Comparison of ENCODE assay signal across 8 cellular contexts in genomic region chr17:10616502-10617119, GRCh38. TPM values are rescaled to one million over a fixed set of nuclear protein-coding genes. Genes with fewer than 3 reads are reported as not detected.
A peak's percentile ranks its signal among the peaks of the same experiment; 100 is the strongest.
DNase-seq lines count a peak whose midpoint lies in the region; ATAC-seq and TF ChIP-seq lines count a peak whose summit lies in the region.

No MANE protein-coding gene starts in this region.

- no peak for ATAC-seq in GM21515 (IDR thresholded peaks at IDR 0.05; ENCODE audit: unreplicated experiment)

- no peaks in the 10 kb centered on the region for H3K36me3 ChIP-seq in colonic mucosa
- no peaks in the 10 kb centered on the region for H3K36me3 ChIP-seq in liver (ENCODE audit: control insufficient read depth in 4 of 4, insufficient read depth in 3 of 4, low read depth in 1 of 4, low read length in 3 of 4)

- no peak overlapping the region for H3K27ac Mint-ChIP-seq in Calu3 (ENCODE audit: unreplicated experiment)

- TF ChIP-seq CTCF in Calu3 (IDR thresholded peaks at IDR 0.05; ENCODE audit: unreplicated experiment) (peak; percentile 85), colonic mucosa (IDR thresholded peaks at IDR 0.05) (peak; percentile 99), liver (IDR thresholded peaks at IDR 0.05; ENCODE audit: low read depth, low read length, missing input control) (peak; percentile 96)

- peaks cover 17% of the 10 kb centered on the region for H3K27me3 Mint-ChIP-seq in Calu3 (ENCODE audit: unreplicated experiment)

- H3K4me3 Mint-ChIP-seq in Calu3 (ENCODE audit: low read depth, unreplicated experiment) = no peak overlapping the region

- H3K9me3 ChIP-seq in colonic mucosa (no peaks in the 10 kb centered on the region), liver (ENCODE audit: control insufficient read depth in 4 of 4, low read length in 3 of 4) (no peaks in the 10 kb centered on the region)

- no peak overlapping the region for H3K27ac ChIP-seq in colonic mucosa
- H3K27ac ChIP-seq in liver (ENCODE audit: low read depth in 1 of 2, low read length in 2 of 2) = no peak overlapping the region

- no peaks in the 10 kb centered on the region for H3K4me1 ChIP-seq in colonic mucosa
- H3K4me1 ChIP-seq in liver (ENCODE audit: control insufficient read depth in 4 of 4, insufficient read depth in 4 of 4, low read length in 3 of 4) = no peaks in the 10 kb centered on the region

- DNase-seq in Calu3 = peak; percentile 79
- peak; percentile 55 for DNase-seq in HCEC 1CT
- DNase-seq in NCI-H345 (lab: John Stamatoyannopoulos, UW) = peak; percentile 39
- peak; percentile 88 for DNase-seq in activated CD4-positive, alpha-beta T cell treated with anti-CD3 and anti-CD28 coated beads for 48 hours
- DNase-seq in colonic mucosa = peak; percentile 84
- peak; percentile 38 to 55 (median 41) for DNase-seq in stimulated activated CD4-positive, alpha-beta T cell treated with anti-CD3 and anti-CD28 coated beads, TNF-alpha, amount 100 ng/mL, for 4 hours (ENCODE audit: low read depth in 3 of 3)

- TF ChIP-seq RAD21 in liver (IDR thresholded peaks at IDR 0.05) = peak; percentile 63 to 77

- no peaks in the 10 kb centered on the region for H3K27me3 ChIP-seq in colonic mucosa
- no peaks in the 10 kb centered on the region for H3K27me3 ChIP-seq in liver (ENCODE audit: control insufficient read depth in 4 of 4, insufficient read depth in 4 of 4, low read length in 3 of 4)

- intact Hi-C loops in Calu3 (cut with micrococcal nuclease; ENCODE audit: unreplicated experiment) = loop anchor here (5.0 to 10.0 kb wide), 2 partner anchors 649 to 692 kb away; no protein-coding TSS in a partner anchor
- intact Hi-C loops in colonic mucosa (cut with DNase I) = loop anchor here (10.0 kb wide), 1 partner anchor 692 kb away; no protein-coding TSS in a partner anchor

- no TSS peak for BruUV-seq in Calu3 (replicated peaks; lab: Mats Ljungman, UMichigan)

- H3K4me3 ChIP-seq in colonic mucosa = no peak overlapping the region
- no peak overlapping the region for H3K4me3 ChIP-seq in liver (ENCODE audit: low read depth in 1 of 3, low read length in 3 of 3)

- no peaks in the 10 kb centered on the region for H3K36me3 Mint-ChIP-seq in Calu3 (ENCODE audit: insufficient read depth, unreplicated experiment)

- CTCF ChIA-PET in Calu3 (lab: Charles Lee) = interaction anchor here (1.3 kb wide), 1 partner anchor 692 kb away, joined by 4 read pairs; no protein-coding TSS in a partner anchor

- H3K9ac ChIP-seq in colonic mucosa (ENCODE audit: low read depth in 2 of 2, low read length in 2 of 2) (no peak overlapping the region), liver (ENCODE audit: low read depth in 1 of 2, low read length in 2 of 2) (no peak overlapping the region)

- H3K4me1 Mint-ChIP-seq in Calu3 (ENCODE audit: low read depth, unreplicated experiment) = peaks cover 8% of the 10 kb centered on the region

- no peaks in the 10 kb centered on the region for H3K9me3 Mint-ChIP-seq in Calu3 (ENCODE audit: low read depth, unreplicated experiment)

- WGBS in liver = 30% methylated on average over 9 of the region's 9 CpGs

TF ChIP-seq in liver, 16 proteins besides CTCF, POLR2A, EP300 and RAD21:
- TF ChIP-seq SP1 (IDR thresholded peaks at IDR 0.05) (no peak), YY1 (IDR thresholded peaks at IDR 0.05) (no peak), HNF4G (IDR thresholded peaks at IDR 0.05) (no peak), REST (IDR thresholded peaks at IDR 0.05) (no peak), EGR1 (IDR thresholded peaks at IDR 0.05; ENCODE audit: low read depth in 2 of 2) (no peak), JUND (IDR thresholded peaks at IDR 0.05) (no peak), RXRA (IDR thresholded peaks at IDR 0.05) (no peak), ATF3 (IDR thresholded peaks at IDR 0.05) (no peak), FOXA2 (IDR thresholded peaks at IDR 0.05) (no peak), TAF1 (conservative IDR thresholded peaks at IDR 0.05) (no peak), MAX (IDR thresholded peaks at IDR 0.05) (no peak), FOXA1 (IDR thresholded peaks at IDR 0.05) (no peak), GABPA (IDR thresholded peaks at IDR 0.05 in 1 of 2, conservative IDR thresholded peaks at IDR 0.05 in 1 of 2) (no peak), HNF4A (conservative IDR thresholded peaks at IDR 0.05) (no peak), NR2F2 (IDR thresholded peaks at IDR 0.05) (no peak)
- TF ChIP-seq, protein P1, sequence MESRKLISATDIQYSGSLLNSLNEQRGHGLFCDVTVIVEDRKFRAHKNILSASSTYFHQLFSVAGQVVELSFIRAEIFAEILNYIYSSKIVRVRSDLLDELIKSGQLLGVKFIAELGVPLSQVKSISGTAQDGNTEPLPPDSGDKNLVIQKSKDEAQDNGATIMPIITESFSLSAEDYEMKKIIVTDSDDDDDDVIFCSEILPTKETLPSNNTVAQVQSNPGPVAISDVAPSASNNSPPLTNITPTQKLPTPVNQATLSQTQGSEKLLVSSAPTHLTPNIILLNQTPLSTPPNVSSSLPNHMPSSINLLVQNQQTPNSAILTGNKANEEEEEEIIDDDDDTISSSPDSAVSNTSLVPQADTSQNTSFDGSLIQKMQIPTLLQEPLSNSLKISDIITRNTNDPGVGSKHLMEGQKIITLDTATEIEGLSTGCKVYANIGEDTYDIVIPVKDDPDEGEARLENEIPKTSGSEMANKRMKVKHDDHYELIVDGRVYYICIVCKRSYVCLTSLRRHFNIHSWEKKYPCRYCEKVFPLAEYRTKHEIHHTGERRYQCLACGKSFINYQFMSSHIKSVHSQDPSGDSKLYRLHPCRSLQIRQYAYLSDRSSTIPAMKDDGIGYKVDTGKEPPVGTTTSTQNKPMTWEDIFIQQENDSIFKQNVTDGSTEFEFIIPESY (IDR thresholded peaks at IDR 0.05) = no peak

RNA-seq across cellular contexts. Expression of gene MYH3, which starts 40.5 kb away (rescaled TPM):
- 2.7 and 2.9 TPM in 2 replicates for total RNA-seq in Calu3 (2022)
- 1 to 10 TPM; 1.3 to 1.7 TPM for total RNA-seq in colonic mucosa
- total RNA-seq in liver = 1 to 10 TPM in 1 of 2 donors, under 1 TPM in 1; 0.65 to 2.0 TPM
- 1 to 10 TPM in 1 of 2 donors, under 1 TPM in 1; 0.43 to 1.3 TPM for polyA plus RNA-seq in liver
